ENCODE assay signal across 22 cellular contexts in the genomic region with DNA sequence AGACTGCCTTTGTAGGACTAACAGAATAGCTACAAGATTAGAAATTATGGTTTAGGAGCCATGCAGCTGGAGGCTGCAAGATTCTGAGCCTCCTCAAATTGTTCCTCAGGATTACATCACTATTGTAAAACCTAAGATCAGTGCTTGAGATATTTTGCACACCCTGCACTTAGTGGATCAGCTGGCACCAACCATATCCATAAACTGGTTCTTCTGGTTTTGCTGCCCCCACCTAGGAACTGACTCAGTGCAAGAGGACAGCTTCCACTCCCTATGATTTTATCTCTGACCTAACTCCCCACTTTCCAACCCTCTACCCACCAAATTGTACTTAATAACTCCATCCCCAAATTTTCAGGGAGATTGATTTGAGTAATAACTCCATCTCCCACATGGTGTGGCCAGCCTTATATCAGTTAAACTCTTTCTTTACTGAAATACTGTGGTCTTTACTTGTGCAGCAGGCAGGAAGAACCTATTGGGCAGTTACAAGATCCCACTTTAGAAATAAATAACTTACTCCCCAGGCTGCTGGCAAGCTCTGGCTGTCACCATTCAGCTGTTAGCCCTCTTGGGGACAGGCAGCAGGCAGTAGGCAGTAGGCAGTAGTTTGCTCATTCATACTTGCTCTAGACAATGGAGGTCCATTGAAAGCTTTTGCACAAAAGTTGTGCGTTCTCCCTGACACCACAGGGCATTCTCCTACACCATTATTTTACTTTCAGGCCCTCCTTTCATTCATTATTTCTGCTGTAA.
DNase-seq lines count a peak whose midpoint lies in the region; ATAC-seq and TF ChIP-seq lines count a peak whose summit lies in the region.
"Had no signal": no experiment of that assay in that cellular context is flagged by ENCODE, and none has a peak within 500 bp of the region (broad histone marks: within the 10 kb centered on the region; RNA-seq: fewer than 3 reads in every experiment).

No MANE protein-coding gene starts in this region.

- CTCF ChIA-PET in RWPE1 (lab: Yijun Ruan, JAX) = interaction anchor here (0.7 kb wide), 1 partner anchor 83 kb away, joined by 3 read pairs; no protein-coding TSS in a partner anchor

- no peak overlapping the region for H3K27ac ChIP-seq in RWPE1
- H3K27ac ChIP-seq in lower lobe of right lung = no peak overlapping the region
- H3K27ac ChIP-seq: BLaER1 treated with 17β-estradiol and CSF1 and Interleukin-3, amounts not matched to agents 10 nM and 100 nM; coronary artery; gastroesophageal sphincter; psoas muscle had no signal

- POLR2A ChIA-PET in RWPE1 (lab: Yijun Ruan, JAX; ENCODE audit: low non-redundant PET) = no interaction called here

- peak; percentile 14 for DNase-seq in NCI-H345 (lab: John Stamatoyannopoulos, UW)
- DNase-seq in NCI-H345 treated with DMSO at 0.1 percent for 48 hours (lab: John Stamatoyannopoulos, UW; ENCODE audit: unreplicated experiment) = no peak
- DNase-seq in RWPE1 (ENCODE audit: low spot score) = peak; percentile 28
- DNase-seq in lower lobe of right lung = no peak
- peak; percentile 66 for DNase-seq in ureter (ENCODE audit: low spot score)
- no peak for DNase-seq in NCI-H1694 (lab: John Stamatoyannopoulos, UW)
- DNase-seq: activated CD4-positive, CD25-positive, alpha-beta regulatory T cell; activated naive CD8-positive, alpha-beta T cell treated with anti-CD3 and anti-CD28 coated beads for 36 hours; DMS 273 treated with DMSO at 0.1 percent for 48 hours; Kasumi-1; naive thymus-derived CD4-positive, alpha-beta T cell; NCI-H1694 treated with DMSO at 0.1 percent for 48 hours; NCI-H524; OCI-M1; psoas muscle; stimulated activated CD8-positive, alpha-beta memory T cell treated with anti-CD3 and anti-CD28 coated beads, Interleukin-4, amount 100 ng/mL, for 48 hours had no signal

- H3K9me3 ChIP-seq in lower lobe of right lung = no peaks in the 10 kb centered on the region
- H3K9me3 ChIP-seq: gastroesophageal sphincter, psoas muscle had no signal

- ATAC-seq in lower lobe of right lung (peak; percentile 41 to 50), GM18867 (IDR thresholded peaks at IDR 0.05; ENCODE audit: unreplicated experiment) (no peak), GM21619 (IDR thresholded peaks at IDR 0.05; ENCODE audit: unreplicated experiment) (no peak)
- ATAC-seq: gastroesophageal sphincter; naive thymus-derived CD4-positive, alpha-beta T cell; psoas muscle had no signal

- no peak for TF ChIP-seq CTCF in RWPE1 (conservative IDR thresholded peaks at IDR 0.05; ENCODE audit: low read depth)
- TF ChIP-seq CTCF in lower lobe of right lung (IDR thresholded peaks at IDR 0.05) = no peak

- no peaks in the 10 kb centered on the region for H3K4me1 ChIP-seq in lower lobe of right lung
- H3K4me1 ChIP-seq: gastroesophageal sphincter had no signal

- intact Hi-C loops in lower lobe of right lung (cut with DNase I) = no loop called here

- H3K4me3 ChIP-seq in lower lobe of right lung = no peak overlapping the region
- H3K4me3 ChIP-seq: BLaER1 treated with 17β-estradiol and CSF1 and Interleukin-3, amounts not matched to agents 10 nM and 100 nM; coronary artery; gastroesophageal sphincter; lung; psoas muscle had no signal

- H3K36me3 ChIP-seq in lower lobe of right lung = no peaks in the 10 kb centered on the region
- H3K36me3 ChIP-seq: BLaER1 treated with 17β-estradiol and CSF1 and Interleukin-3, amounts not matched to agents 10 nM and 100 nM; gastroesophageal sphincter had no signal

- H3K27me3 ChIP-seq in lower lobe of right lung (ENCODE audit: low read depth) = no peaks in the 10 kb centered on the region
- H3K27me3 ChIP-seq: BLaER1 treated with 17β-estradiol and CSF1 and Interleukin-3, amounts not matched to agents 10 nM and 100 nM; gastroesophageal sphincter had no signal

Comparison
In these comparisons a context has a peak if more than half of its experiments do, and no peak if none do; other contexts are left out.
1. DNase-seq: peak in NCI-H345 (single experiment), RWPE1 (single experiment) and ureter (single experiment); none in NCI-H345 treated with DMSO at 0.1 percent for 48 hours (single experiment), lower lobe of right lung (single experiment) and NCI-H1694 (single experiment).
2. ATAC-seq: peak in lower lobe of right lung (2 of 2); none in GM18867 (single experiment) and GM21619 (single experiment).